Comparison of ENCODE assay signal across 8 cellular contexts in genomic region chr10:23096814-23097549, GRCh38. TPM values are rescaled to one million over a fixed set of nuclear protein-coding genes. Genes with fewer than 3 reads are reported as not detected.
DNase-seq lines count a peak whose midpoint lies in the region; ATAC-seq, FAIRE-seq and TF ChIP-seq lines count a peak whose summit lies in the region.

No MANE protein-coding gene starts in this region.

- H3K9me3 ChIP-seq in iPS-18a (ENCODE audit: control insufficient read depth, low read depth, low read length) (no peaks in the 10 kb centered on the region), thyroid gland (no peaks in the 10 kb centered on the region)

- H3K27ac Mint-ChIP-seq in HFFc6 = no peak overlapping the region; the same call in 1 of the 2 replicates
- H3K27ac Mint-ChIP-seq in activated T-cell treated with anti-CD3 and anti-CD28 coated beads, Interleukin-2, amount 50 U/mL, for 72 hours = peak overlapping the region; percentile 91

- H3K4me3 ChIP-seq in iPS-18a (ENCODE audit: low read length) (peak overlapping the region; percentile 68), thyroid gland (replicated peaks in 1 of 3) (peak overlapping the region in 1 of 3 donors; percentile 91)

- WGBS in thyroid gland, 2 donors = 57 to 66% methylated on average over 8 of the region's 8 CpGs

- peaks cover 3% of the 10 kb centered on the region; the same call in 1 of the 2 replicates for H3K27me3 Mint-ChIP-seq in HFFc6 (ENCODE audit: insufficient read depth)
- no peaks in the 10 kb centered on the region for H3K27me3 Mint-ChIP-seq in activated T-cell treated with anti-CD3 and anti-CD28 coated beads, Interleukin-2, amount 50 U/mL, for 72 hours (ENCODE audit: low read depth)

- peak; percentile 34 for DNase-seq in AG08396 (ENCODE audit: low spot score)
- peak; percentile 20 for DNase-seq in HFFc6
- no peak for DNase-seq in activated T-cell treated with anti-CD3 and anti-CD28 coated beads, Interleukin-2, amount 50 U/mL, for 72 hours
- DNase-seq in thyroid gland = no peak
- no peak for DNase-seq in UCSD-AML1 (lab: John Stamatoyannopoulos, UW; ENCODE audit: unreplicated experiment)
- no peak for DNase-seq in urothelium cell line (ENCODE audit: low spot score)

- H3K36me3 Mint-ChIP-seq in HFFc6 (ENCODE audit: low read depth) = peaks cover 8% of the 10 kb centered on the region; the same call in 1 of the 2 replicates
- peaks cover 6 to 10% of the 10 kb centered on the region in 2 donors for H3K36me3 Mint-ChIP-seq in activated T-cell treated with anti-CD3 and anti-CD28 coated beads, Interleukin-2, amount 50 U/mL, for 72 hours (ENCODE audit: insufficient read depth in 2 of 2)

- H3K27ac ChIP-seq in iPS-18a (ENCODE audit: low read length) (no peak overlapping the region), thyroid gland (peak overlapping the region in 2 of 3 donors; percentile 85 to 96)

- peak in 1 of 2 donors; percentile 23 for ATAC-seq in activated T-cell treated with anti-CD3 and anti-CD28 coated beads, Interleukin-2, amount 50 U/mL, for 72 hours (replicated peaks in 1 of 2)
- no peak for ATAC-seq in GM18907 (IDR thresholded peaks at IDR 0.05; ENCODE audit: unreplicated experiment)

- no peaks in the 10 kb centered on the region for H3K27me3 ChIP-seq in iPS-18a (ENCODE audit: control insufficient read depth, insufficient read depth, low read length)
- H3K27me3 ChIP-seq in thyroid gland = no peaks in the 10 kb centered on the region

- H3K4me1 ChIP-seq in iPS-18a (ENCODE audit: control insufficient read depth, low read depth, low read length) = peaks cover 20% of the 10 kb centered on the region
- peaks cover 18 to 29% of the 10 kb centered on the region in 2 donors for H3K4me1 ChIP-seq in thyroid gland

- no peak overlapping the region for H3K9ac ChIP-seq in iPS-18a (ENCODE audit: low read length)

- H3K4me3 Mint-ChIP-seq in HFFc6 = peak overlapping the region; percentile 95
- peak overlapping the region; percentile 95 to 96 for H3K4me3 Mint-ChIP-seq in activated T-cell treated with anti-CD3 and anti-CD28 coated beads, Interleukin-2, amount 50 U/mL, for 72 hours

- TF ChIP-seq CTCF in HFFc6 (IDR thresholded peaks at IDR 0.05) = no peak
- TF ChIP-seq CTCF in thyroid gland (IDR thresholded peaks at IDR 0.05) = no peak

- H3K4me1 Mint-ChIP-seq in HFFc6 (ENCODE audit: low read depth) = peaks cover 38% of the 10 kb centered on the region
- peaks cover 47% of the 10 kb centered on the region for H3K4me1 Mint-ChIP-seq in activated T-cell treated with anti-CD3 and anti-CD28 coated beads, Interleukin-2, amount 50 U/mL, for 72 hours (ENCODE audit: low read depth)

- H3K9me3 Mint-ChIP-seq in HFFc6 = 0 out of 2 replicates have a peak, but pooled peaks cover 5% of the 10 kb centered on the region
- peaks cover 0 to 2% of the 10 kb centered on the region in 2 donors for H3K9me3 Mint-ChIP-seq in activated T-cell treated with anti-CD3 and anti-CD28 coated beads, Interleukin-2, amount 50 U/mL, for 72 hours

- H3K36me3 ChIP-seq in iPS-18a (ENCODE audit: control insufficient read depth, low read depth, low read length) = no peaks in the 10 kb centered on the region
- H3K36me3 ChIP-seq in thyroid gland = no peaks in the 10 kb centered on the region

- intact Hi-C loops in thyroid gland (cut with DNase I) = no loop called here

- TF ChIP-seq POLR2A in thyroid gland (IDR thresholded peaks at IDR 0.05) = no peak

- no peak for FAIRE-seq in urothelium cell line (lab: Jason Lieb, UNC)

RNA-seq across cellular contexts. Expression of gene MSRB2, which starts 1.6 kb away (rescaled TPM):
- total RNA-seq in HFFc6 (2021; fragmentation: NEBNext Ultra II Directional; extraction: Animal tissue kit (Norgen Biotek cat#: 25700)) = 10 to 100 TPM; 23.5 to 31.2 (median 26.2) TPM
- 10 to 100 TPM; 15.0 TPM for total RNA-seq in activated T-cell treated with anti-CD3 and anti-CD28 coated beads, Interleukin-2, amount 50 U/mL, for 72 hours
- 10 to 100 TPM; 15.4 to 49.6 (median 30.7) TPM for total RNA-seq in thyroid gland

Comparison
In these comparisons a context has a peak if more than half of its experiments do, and no peak if none do; other contexts are left out.
1. DNase-seq: peak in AG08396 (single experiment) and HFFc6 (single experiment); none in activated T-cell treated with anti-CD3 and anti-CD28 coated beads, Interleukin-2, amount 50 U/mL, for 72 hours (0 of 2), thyroid gland (0 of 2), UCSD-AML1 (single experiment) and urothelium cell line (single experiment).